In genomic region chr21:44732263-44732662, GRCh38 we compare ENCODE assay signal across 19 cellular contexts. TPM values are rescaled to one million over a fixed set of nuclear protein-coding genes. Genes with fewer than 3 reads are reported as not detected.
DNase-seq lines count a peak whose midpoint lies in the region; ATAC-seq, FAIRE-seq and TF ChIP-seq lines count a peak whose summit lies in the region.
"Had no signal": no experiment of that assay in that cellular context is flagged by ENCODE, and none has a peak within 500 bp of the region (broad histone marks: within the 10 kb centered on the region; RNA-seq: fewer than 3 reads in every experiment).

No MANE protein-coding gene starts in this region.

- H3F3A ChIP-seq in MM.1S (ENCODE audit: insufficient read depth, low read length), result no peaks in the 10 kb centered on the region

- no peak overlapping the region for H2BK20ac ChIP-seq in H1 (ENCODE audit: low read length)

- no peak overlapping the region for H4K5ac ChIP-seq in H1 (ENCODE audit: insufficient read length, low read depth, low read length)

- H4K20me1 ChIP-seq in BLaER1 treated with 17β-estradiol and CSF1 and Interleukin-3, amounts not matched to agents 10 nM and 100 nM, result no peaks in the 10 kb centered on the region
- H4K20me1 ChIP-seq in H1 (replicated peaks in 1 of 2; ENCODE audit: control insufficient read depth in 1 of 2, insufficient read depth in 2 of 2, low read length in 2 of 2) (no peaks in the 10 kb centered on the region), MM.1S (ENCODE audit: insufficient read depth, low read length) (no peaks in the 10 kb centered on the region)

- TF ChIP-seq EP300 in H1 (IDR thresholded peaks at IDR 0.05; ENCODE audit: borderline replicate concordance in 1 of 2, low read depth in 2 of 2, low read length in 2 of 2), result no peak

- no peak overlapping the region for H4K91ac ChIP-seq in H1 (replicated peaks; ENCODE audit: insufficient read length, low read length)

- no peaks in the 10 kb centered on the region for H3K9me3 ChIP-seq in BLaER1 treated with 17β-estradiol and CSF1 and Interleukin-3, amounts not matched to agents 10 nM and 100 nM (replicated peaks in 1 of 11)
- H3K9me3 ChIP-seq in H1 (ENCODE audit: insufficient read depth in 2 of 2, low read depth in 1 of 2, low read length in 1 of 2), result peaks cover 14 to 29% of the 10 kb centered on the region in 2 experiments
- H3K9me3 ChIP-seq in MM.1S (replicated peaks; ENCODE audit: insufficient read depth, low read length), result no peaks in the 10 kb centered on the region
- H3K9me3 ChIP-seq: A549, BE2C, Caco-2 had no signal

- TF ChIP-seq RAD21 in H1 (IDR thresholded peaks at IDR 0.05 in 1 of 2, conservative IDR thresholded peaks at IDR 0.05 in 1 of 2; ENCODE audit: low read depth in 2 of 2, low read length in 2 of 2), result no peak

- POLR2A ChIA-PET in H1 (lab: Charles Lee; ENCODE audit: partially characterized antibody), result interaction anchor here (1.4 kb wide), 1 partner anchor 20 kb away, joined by 3 read pairs; no protein-coding TSS in a partner anchor

- H3K14ac ChIP-seq in H1 (ENCODE audit: insufficient read length), result no peak overlapping the region

- no peak overlapping the region for H2BK5ac ChIP-seq in H1 (ENCODE audit: low read depth, low read length)

- H3K23me2 ChIP-seq in H1 (ENCODE audit: low read depth, low read length), result no peaks in the 10 kb centered on the region

- no peak for TF ChIP-seq POLR2A in H1 (IDR thresholded peaks at IDR 0.05; ENCODE audit: control extremely low read depth in 1 of 2, low read depth in 2 of 2, low read length in 2 of 2)

- peak overlapping the region in 8 of 11 experiments; percentile 67 to 90 (median 74); a peak in 14 of 22 replicates for H3K4me2 ChIP-seq in BLaER1 treated with 17β-estradiol and CSF1 and Interleukin-3, amounts not matched to agents 10 nM and 100 nM
- no peak overlapping the region for H3K4me2 ChIP-seq in H1 (ENCODE audit: insufficient read depth in 1 of 2, low read depth in 2 of 2, low read length in 2 of 2)
- no peak overlapping the region for H3K4me2 ChIP-seq in MM.1S (ENCODE audit: low read depth, low read length)
- H3K4me2 ChIP-seq: A549, GM23338 had no signal

- no peaks in the 10 kb centered on the region for H3K79me2 ChIP-seq in H1 (ENCODE audit: control insufficient read depth in 1 of 2, insufficient read depth in 2 of 2, low read length in 2 of 2)
- H3K79me2 ChIP-seq in MM.1S (ENCODE audit: low read length), result no peaks in the 10 kb centered on the region

- H2BK12ac ChIP-seq in H1 (ENCODE audit: low read depth, low read length), result no peak overlapping the region; the same call in 1 of the 2 replicates

- no peak overlapping the region for H2BK120ac ChIP-seq in H1 (replicated peaks; ENCODE audit: low read depth, low read length)

- H3K36me3 ChIP-seq in BLaER1 treated with 17β-estradiol and CSF1 and Interleukin-3, amounts not matched to agents 10 nM and 100 nM, result no peaks in the 10 kb centered on the region
- H3K36me3 ChIP-seq in H7 (replicated peaks; ENCODE audit: control insufficient read depth, insufficient read depth, low read length), result no peaks in the 10 kb centered on the region
- H3K36me3 ChIP-seq in H1 (ENCODE audit: control insufficient read depth in 2 of 4, insufficient read depth in 4 of 4, low read length in 3 of 4), result no peaks in the 10 kb centered on the region
- no peaks in the 10 kb centered on the region for H3K36me3 ChIP-seq in MM.1S (replicated peaks; ENCODE audit: insufficient read depth, low read length)
- H3K36me3 ChIP-seq: BE2C had no signal

- no peak for TF ChIP-seq CTCF in H1 (IDR thresholded peaks at IDR 0.05; ENCODE audit: control extremely low read depth in 1 of 3, insufficient read depth in 1 of 3, low read depth in 1 of 3, low read length in 3 of 3)
- TF ChIP-seq CTCF in MM.1S (IDR thresholded peaks at IDR 0.05; ENCODE audit: low read length), result no peak

- H2BK15ac ChIP-seq in H1 (ENCODE audit: low read length), result no peak overlapping the region

- H3K27ac ChIP-seq in BLaER1 treated with 17β-estradiol and CSF1 and Interleukin-3, amounts not matched to agents 10 nM and 100 nM, result no peak overlapping the region
- H3K27ac ChIP-seq in H1 (ENCODE audit: low read depth, low read length) (no peak overlapping the region), MM.1S (ENCODE audit: low read length) (no peak overlapping the region)
- H3K27ac ChIP-seq: A549, HL-60 had no signal

- no peak overlapping the region for H3K9ac ChIP-seq in BLaER1 treated with 17β-estradiol and CSF1 and Interleukin-3, amounts not matched to agents 10 nM and 100 nM
- H3K9ac ChIP-seq in H1 (replicated peaks in 1 of 4; ENCODE audit: extremely low read depth in 1 of 4, low read depth in 3 of 4, low read length in 3 of 4) (no peak overlapping the region), MM.1S (ENCODE audit: low read length) (no peak overlapping the region)

- no peak overlapping the region for H3K4me3 ChIP-seq in BLaER1 treated with 17β-estradiol and CSF1 and Interleukin-3, amounts not matched to agents 10 nM and 100 nM
- H3K4me3 ChIP-seq in H7 (ENCODE audit: insufficient read depth, low read depth, low read length) (no peak overlapping the region), H1 (ENCODE audit: extremely low read depth in 1 of 4, insufficient read depth in 2 of 4, low read depth in 3 of 4, low read length in 4 of 4) (no peak overlapping the region), MM.1S (ENCODE audit: low read length) (no peak overlapping the region)
- H3K4me3 ChIP-seq: A549, GM23338 had no signal

- intact Hi-C loops in posterior vena cava (cut with DNase I), result no loop called here

- no peak overlapping the region for H3K4ac ChIP-seq in H1 (replicated peaks; ENCODE audit: insufficient read length, low read depth, low read length)

- ATAC-seq in HG02981 (IDR thresholded peaks at IDR 0.05; ENCODE audit: unreplicated experiment), result no peak
- ATAC-seq: A549, GM23338 had no signal

- H3K56ac ChIP-seq in H1 (replicated peaks; ENCODE audit: insufficient read length, low read depth, low read length), result no peak overlapping the region

- H3K18ac ChIP-seq in H1 (ENCODE audit: extremely low read depth, low read length), result peak overlapping the region; percentile 7; the same call in 1 of the 2 replicates

- no peak for FAIRE-seq in H1 (lab: Jason Lieb, UNC)
- FAIRE-seq: A549 had no signal

- H3K4me1 ChIP-seq in BLaER1 treated with 17β-estradiol and CSF1 and Interleukin-3, amounts not matched to agents 10 nM and 100 nM, result peaks cover 26 to 63% (median 51%) of the 10 kb centered on the region in 10 experiments
- H3K4me1 ChIP-seq in H1 (replicated peaks in 1 of 4; ENCODE audit: control insufficient read depth in 3 of 4, insufficient read depth in 4 of 4, low read length in 3 of 4) (no peaks in the 10 kb centered on the region), MM.1S (ENCODE audit: low read length) (no peaks in the 10 kb centered on the region)
- H3K4me1 ChIP-seq: BE2C, Caco-2 had no signal

- no peak overlapping the region for H2AFZ ChIP-seq in H1 (ENCODE audit: low read length)
- H2AFZ ChIP-seq in MM.1S (ENCODE audit: low read length), result no peak overlapping the region
- H2AFZ ChIP-seq: GM23338 had no signal

- no peaks in the 10 kb centered on the region for H3K79me1 ChIP-seq in H1 (ENCODE audit: low read depth, low read length)

- H2AK5ac ChIP-seq in H1 (ENCODE audit: low read depth, low read length), result no peak overlapping the region

- H4K8ac ChIP-seq in H1 (ENCODE audit: extremely low read depth, insufficient read depth, low read length), result no peak overlapping the region

- H3K27me3 ChIP-seq in BLaER1 treated with 17β-estradiol and CSF1 and Interleukin-3, amounts not matched to agents 10 nM and 100 nM, result no peaks in the 10 kb centered on the region
- H3K27me3 ChIP-seq in H7 (ENCODE audit: control insufficient read depth, insufficient read depth, low read length), result no peaks in the 10 kb centered on the region
- no peaks in the 10 kb centered on the region for H3K27me3 ChIP-seq in H1 (replicated peaks in 1 of 4; ENCODE audit: control insufficient read depth in 3 of 4, extremely low read depth in 1 of 4, insufficient read depth in 3 of 4, low read length in 3 of 4)
- peaks cover 97% of the 10 kb centered on the region for H3K27me3 ChIP-seq in MM.1S (replicated peaks; ENCODE audit: insufficient read depth, low read length)

- CTCF ChIA-PET in H1 (lab: Charles Lee; ENCODE audit: partially characterized antibody), result interaction anchor here (0.8 to 1.4 kb wide), 8 partner anchors 8 to 195 kb away, joined by 3 to 5 read pairs (median 4); partner anchors contain the start of gene KRTAP10-12

- H3K23ac ChIP-seq in H1 (ENCODE audit: insufficient read length), result no peak overlapping the region

- 100% methylated on average over 10 of the region's 10 CpGs; no CpG with 5 or more reads in 1 of the 2 experiments for WGBS in H1 (ENCODE audit: extremely low coverage in 1 of 2, insufficient coverage in 1 of 2, insufficient read length in 1 of 2, insufficient replicate concordance in 2 of 2, low coverage in 1 of 2, low lambda C conversion rate in 2 of 2, missing lambda C conversion rate in 1 of 2), 2 experiments

- DNase-seq in H7 (peak; percentile 36), H1 (ENCODE audit: low read depth in 1 of 2, low spot score in 2 of 2) (peak in 1 of 2 experiments; percentile 24), posterior vena cava (ENCODE audit: low spot score) (peak; percentile 58), OCI-M2 (lab: John Stamatoyannopoulos, UW; ENCODE audit: unreplicated experiment) (no peak), MM.1S (no peak)
- no peak for DNase-seq in central memory CD4-positive, alpha-beta T cell
- DNase-seq: BE2C; Caco-2; CD8-positive, alpha-beta memory T cell; DMS53; GF-D8; HCEC 1CT; HFFc6 had no signal

- H3K9me2 ChIP-seq in MM.1S (replicated peaks; ENCODE audit: insufficient read depth, low read length), result no peaks in the 10 kb centered on the region

RNA-seq across cellular contexts. Expression of gene TSPEAR, which starts 20.9 kb away (rescaled TPM):
- 1.0 and 1.8 TPM in 2 replicates for total RNA-seq in H7 (2014; rRNA removed; shearing (Covaris generic))
- 0.58 and 1.1 TPM in 2 replicates for total RNA-seq in H1 (2021; fragmentation: NEBNext Ultra II Directional; extraction: Animal tissue kit (Norgen Biotek cat#: 25700))
- polyA plus RNA-seq in H1 (2011; rRNA removed), result 0.89 and 1.5 TPM in 2 replicates
- 1.3 TPM for polyA plus RNA-seq in H1 (2011; cell fraction: cytosol; rRNA removed)
- polyA plus RNA-seq in H1 (2011; cell fraction: nucleus; rRNA removed), result 5.0 TPM
- 1.3 to 2.9 TPM (median 2.1 TPM) in 4 replicates for polyA plus RNA-seq in H1 (2012, experiment 1 of 2)
- 0.75 TPM for polyA plus RNA-seq in H1 (2012, experiment 2 of 2)
- polyA plus RNA-seq in H1 (2013, experiment 1 of 2), result 0.14 TPM
- 0.11 TPM for polyA plus RNA-seq in H1 (2013, experiment 2 of 2)
- polyA minus RNA-seq in H1 (2011; rRNA and poly(A)+ RNA removed), result 1.4 and 2.0 TPM in 2 replicates
- 1.2 TPM for polyA minus RNA-seq in H1 (2011; cell fraction: cytosol; rRNA and poly(A)+ RNA removed)
- 3.9 TPM for polyA minus RNA-seq in H1 (2011; cell fraction: nucleus; rRNA and poly(A)+ RNA removed)
- total RNA-seq in posterior vena cava, result under 1 TPM; 0.14 to 0.48 TPM
- total RNA-seq: CD8-positive, alpha-beta memory T cell; HFFc6 had no signal
- polyA plus RNA-seq: A549, AG04450 had no signal

RNA-seq across cellular contexts. Expression of gene KRTAP10-12, which starts 35.3 kb away (rescaled TPM):
- total RNA-seq in H7 (2014; rRNA removed; shearing (Covaris generic)), result not detected in 2 replicates
- total RNA-seq in H1 (2021; fragmentation: NEBNext Ultra II Directional; extraction: Animal tissue kit (Norgen Biotek cat#: 25700)), result not detected in 2 replicates
- polyA plus RNA-seq in H1 (2011; rRNA removed), result not detected in 2 replicates
- polyA plus RNA-seq in H1 (2011; cell fraction: cytosol; rRNA removed), result not detected
- polyA plus RNA-seq in H1 (2011; cell fraction: nucleus; rRNA removed), result not detected
- 0.20 to 0.44 TPM in 2 of 4 replicates, not detected in the others for polyA plus RNA-seq in H1 (2012, experiment 1 of 2)
- not detected for polyA plus RNA-seq in H1 (2012, experiment 2 of 2)
- polyA plus RNA-seq in H1 (2013, experiment 1 of 2), result not detected
- not detected for polyA plus RNA-seq in H1 (2013, experiment 2 of 2)
- polyA minus RNA-seq in H1 (2011; rRNA and poly(A)+ RNA removed), result not detected in 2 replicates
- polyA minus RNA-seq in H1 (2011; cell fraction: cytosol; rRNA and poly(A)+ RNA removed), result not detected
- polyA minus RNA-seq in H1 (2011; cell fraction: nucleus; rRNA and poly(A)+ RNA removed), result not detected
- total RNA-seq in posterior vena cava, result not detected
- total RNA-seq: Caco-2; CD8-positive, alpha-beta memory T cell; GM23338; HFFc6 had no signal
- polyA plus RNA-seq: A549; AG04450; CD8-positive, alpha-beta memory T cell; GM23338 had no signal

RNA-seq across cellular contexts. Expression of gene KRTAP12-1, which starts 50.3 kb away (rescaled TPM):
- total RNA-seq in H7 (2014; rRNA removed; shearing (Covaris generic)), result 0.17 TPM in 1 of 2 replicates, not detected in the other
- total RNA-seq in H1 (2021; fragmentation: NEBNext Ultra II Directional; extraction: Animal tissue kit (Norgen Biotek cat#: 25700)), result 0.73 TPM in 1 of 2 replicates, not detected in the other
- 0.17 and 0.50 TPM in 2 replicates for polyA plus RNA-seq in H1 (2011; rRNA removed)
- not detected for polyA plus RNA-seq in H1 (2011; cell fraction: cytosol; rRNA removed)
- 0.76 TPM for polyA plus RNA-seq in H1 (2011; cell fraction: nucleus; rRNA removed)
- 0.49 TPM in 1 of 4 replicates, not detected in the others for polyA plus RNA-seq in H1 (2012, experiment 1 of 2)
- not detected for polyA plus RNA-seq in H1 (2012, experiment 2 of 2)
- 0.14 TPM for polyA plus RNA-seq in H1 (2013, experiment 1 of 2)
- polyA plus RNA-seq in H1 (2013, experiment 2 of 2), result not detected
- polyA minus RNA-seq in H1 (2011; rRNA and poly(A)+ RNA removed), result 2.6 and 2.8 TPM in 2 replicates
- not detected for polyA minus RNA-seq in H1 (2011; cell fraction: cytosol; rRNA and poly(A)+ RNA removed)
- 5.4 TPM for polyA minus RNA-seq in H1 (2011; cell fraction: nucleus; rRNA and poly(A)+ RNA removed)
- total RNA-seq in posterior vena cava, result not detected
- total RNA-seq: Caco-2; CD8-positive, alpha-beta memory T cell; GM23338; HFFc6 had no signal
- polyA plus RNA-seq: A549; AG04450; CD8-positive, alpha-beta memory T cell; GM23338 had no signal

Comparison
In these comparisons a context has a peak if more than half of its experiments do, and no peak if none do; other contexts are left out.
1. H3K4me2 ChIP-seq: peak in BLaER1 treated with 17β-estradiol and CSF1 and Interleukin-3, amounts not matched to agents 10 nM and 100 nM (8 of 11); none in H1 (0 of 2) and MM.1S (single experiment).
2. DNase-seq: peak in H7 (single experiment) and posterior vena cava (single experiment); none in OCI-M2 (single experiment), central memory CD4-positive, alpha-beta T cell (single experiment) and MM.1S (single experiment).